Comparison of ENCODE assay signal across 20 cellular contexts in the genomic region with DNA sequence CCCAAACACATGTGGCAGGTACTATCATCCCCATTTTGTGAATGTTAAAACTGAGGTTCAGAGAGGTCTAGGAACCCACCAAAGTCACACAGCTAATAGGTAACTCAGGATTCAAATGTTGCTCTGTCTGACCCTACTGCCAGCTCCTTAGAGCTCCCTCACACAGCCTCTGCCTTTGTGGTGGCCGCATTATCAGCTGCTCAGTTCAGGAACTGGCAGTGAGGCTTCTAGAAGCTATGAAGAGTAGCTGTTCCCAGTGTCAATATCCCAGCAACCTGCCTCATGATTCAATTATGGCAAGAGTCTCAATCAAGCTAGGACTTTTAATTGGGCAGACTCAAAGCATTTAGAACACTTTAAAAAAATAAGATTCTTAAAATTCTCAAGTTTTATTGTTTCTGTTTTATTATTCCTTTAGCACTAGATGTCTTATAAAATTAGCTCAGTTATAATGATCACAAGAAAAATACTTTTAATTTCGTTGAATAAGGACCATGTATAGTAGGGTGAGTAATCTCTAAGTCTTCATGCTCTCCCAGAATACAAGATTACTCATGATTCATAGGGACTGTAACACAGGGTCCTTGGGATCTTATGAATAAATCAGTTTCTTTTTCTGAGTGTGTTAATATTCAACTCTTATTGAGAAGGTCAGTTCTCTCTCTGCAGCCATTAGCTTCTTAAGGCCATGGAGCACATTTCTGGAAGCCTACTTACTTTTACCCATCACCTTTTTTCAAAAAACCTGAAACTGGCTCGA.
DNase-seq lines count a peak whose midpoint lies in the region; ATAC-seq, FAIRE-seq and TF ChIP-seq lines count a peak whose summit lies in the region.
"Had no signal": no experiment of that assay in that cellular context is flagged by ENCODE, and none has a peak within 500 bp of the region (broad histone marks: within the 10 kb centered on the region; RNA-seq: fewer than 3 reads in every experiment).

No MANE protein-coding gene starts in this region.

- intact Hi-C loops in PC-9 (cut with micrococcal nuclease; ENCODE audit: unreplicated experiment) (loop anchor here (5.0 kb wide), 1 partner anchor 383 kb away; no protein-coding TSS in a partner anchor), endothelial cell of umbilical vein (cut with micrococcal nuclease) (loop anchor here (5.0 kb wide), 5 partner anchors 282 to 1093 kb away; no protein-coding TSS in a partner anchor), kidney (cut with DNase I) (no loop called here)

- H3K36me3 ChIP-seq in PC-9 (ENCODE audit: low read depth) (no peaks in the 10 kb centered on the region), endothelial cell of umbilical vein (ENCODE audit: control insufficient read depth in 2 of 2, extremely low read depth in 1 of 2, insufficient read depth in 2 of 2, low read length in 2 of 2) (no peaks in the 10 kb centered on the region), kidney (ENCODE audit: control insufficient read depth in 1 of 2, insufficient read depth in 2 of 2, low read length in 2 of 2) (no peaks in the 10 kb centered on the region)
- H3K36me3 ChIP-seq: neural progenitor cell, prostate gland, tibial nerve had no signal

- no peak overlapping the region for H3K4me3 ChIP-seq in PC-9
- H3K4me3 ChIP-seq in endothelial cell of umbilical vein (replicated peaks in 1 of 3; ENCODE audit: insufficient read depth in 1 of 3, low read depth in 1 of 3, low read length in 3 of 3) = no peak overlapping the region
- H3K4me3 ChIP-seq in kidney (ENCODE audit: low read length in 2 of 2) = no peak overlapping the region
- H3K4me3 ChIP-seq: neural progenitor cell, prostate gland, tibial nerve had no signal

- FAIRE-seq in endothelial cell of umbilical vein (lab: Jason Lieb, UNC) (no peak), kidney (lab: Jason Lieb, UNC) (no peak)
- FAIRE-seq: HepG2, small intestine had no signal

- H3K9me1 ChIP-seq in endothelial cell of umbilical vein (replicated peaks; ENCODE audit: control insufficient read depth, extremely low read depth, insufficient read depth, low read length) = no peaks in the 10 kb centered on the region

- DNase-seq in EL = peak; percentile 47
- no peak for DNase-seq in PC-9
- no peak for DNase-seq in endothelial cell of umbilical vein (ENCODE audit: low read depth, low spot score)
- peak; percentile 85 for DNase-seq in myocyte (ENCODE audit: low read depth)
- no peak for DNase-seq in DMS79 treated with DMSO at 0.1 percent for 48 hours (lab: John Stamatoyannopoulos, UW)
- no peak for DNase-seq in NCI-H524 (lab: John Stamatoyannopoulos, UW)
- no peak for DNase-seq in kidney
- DNase-seq: activated CD8-positive, alpha-beta memory T cell treated with anti-CD3 and anti-CD28 coated beads, Interleukin-2, amount 50 U/mL, for 4 hours; activated naive CD8-positive, alpha-beta T cell treated with anti-CD3 and anti-CD28 coated beads, Interleukin-2, amount 10 ng/mL, durations not matched to agents 7 days and 5 days; left colon; NCI-H1436; NCI-H774; small intestine; stimulated activated naive CD4-positive, alpha-beta T cell treated with Interleukin-2 at 50 U/mL for 16 hours had no signal

- H2AFZ ChIP-seq in PC-9 (no peak overlapping the region), endothelial cell of umbilical vein (ENCODE audit: low read depth, low read length) (no peak overlapping the region)

- POLR2A ChIA-PET in PC-9 (lab: Charles Lee; ENCODE audit: unreplicated experiment) = interaction anchor here (0.5 kb wide), 1 partner anchor 15 kb away, joined by 3 read pairs; no protein-coding TSS in a partner anchor
- POLR2A ChIA-PET in endothelial cell of umbilical vein (lab: Charles Lee) = no interaction called here

- no peak overlapping the region for H3K9ac ChIP-seq in endothelial cell of umbilical vein (replicated peaks; ENCODE audit: extremely low read depth, insufficient read depth, low read length)
- no peak overlapping the region for H3K9ac ChIP-seq in kidney (ENCODE audit: low read length in 2 of 2)
- H3K9ac ChIP-seq: neural progenitor cell had no signal

- H3K4me1 ChIP-seq in PC-9 (replicated peaks; ENCODE audit: insufficient read depth) (peaks cover 22% of the 10 kb centered on the region), endothelial cell of umbilical vein (ENCODE audit: control insufficient read depth, extremely low read depth, insufficient read depth, low read length) (peaks cover 48% of the 10 kb centered on the region), kidney (ENCODE audit: control insufficient read depth in 1 of 2, insufficient read depth in 1 of 2, low read depth in 1 of 2, low read length in 2 of 2) (no peaks in the 10 kb centered on the region)
- H3K4me1 ChIP-seq: neural progenitor cell, prostate gland, tibial nerve had no signal

- CTCF ChIA-PET in PC-9 (lab: Charles Lee) (interaction anchor here (0.5 kb wide), 1 partner anchor 88 kb away, joined by 6 read pairs; no protein-coding TSS in a partner anchor), endothelial cell of umbilical vein (lab: Charles Lee) (interaction anchor here (0.8 to 4.4 kb wide), 3 partner anchors 17 to 498 kb away, joined by 3 to 22 read pairs (median 4); no protein-coding TSS in a partner anchor)

- BruUV-seq in PC-9 (replicated peaks; lab: Mats Ljungman, UMichigan) = no TSS peak
- BruUV-seq in endothelial cell of umbilical vein (replicated peaks; lab: Mats Ljungman, UMichigan) = no TSS peak

- H3K79me2 ChIP-seq in PC-9 (ENCODE audit: low read depth) = no peaks in the 10 kb centered on the region
- no peaks in the 10 kb centered on the region for H3K79me2 ChIP-seq in endothelial cell of umbilical vein (ENCODE audit: control insufficient read depth, insufficient read depth, low read length)

- H3K27ac ChIP-seq in PC-9 (0 out of 2 replicates have a peak overlapping the region, but pooled peaks have one; percentile 94), endothelial cell of umbilical vein (ENCODE audit: insufficient read depth, low read depth, low read length) (peak overlapping the region; percentile 99), kidney (ENCODE audit: low read depth in 2 of 2, low read length in 2 of 2) (no peak overlapping the region)
- H3K27ac ChIP-seq: neural progenitor cell, prostate gland, tibial nerve had no signal

- H3K9me2 ChIP-seq in PC-9 (ENCODE audit: insufficient read depth) = no peaks in the 10 kb centered on the region

- H3F3A ChIP-seq in PC-9 (ENCODE audit: insufficient read depth, low read depth) = peaks cover 9% of the 10 kb centered on the region; the same call in 1 of the 2 replicates

- H3K27me3 ChIP-seq in PC-9 (ENCODE audit: insufficient read depth, low read depth) (no peaks in the 10 kb centered on the region), endothelial cell of umbilical vein (ENCODE audit: control insufficient read depth in 2 of 2, insufficient read depth in 2 of 2, low read length in 2 of 2) (no peaks in the 10 kb centered on the region)
- H3K27me3 ChIP-seq: neural progenitor cell, tibial nerve had no signal

- no peak for ATAC-seq in HG03571 (IDR thresholded peaks at IDR 0.05; ENCODE audit: unreplicated experiment)
- ATAC-seq: HCT116, HepG2, left colon had no signal

- TF ChIP-seq CTCF in PC-9 (conservative IDR thresholded peaks at IDR 0.05) = no peak
- TF ChIP-seq CTCF in endothelial cell of umbilical vein (IDR thresholded peaks at IDR 0.05; ENCODE audit: extremely low read depth in 1 of 2, insufficient read depth in 1 of 2, low read depth in 1 of 2, low read length in 2 of 2) = no peak
- TF ChIP-seq CTCF in kidney (IDR thresholded peaks at IDR 0.05; ENCODE audit: borderline replicate concordance, extremely low read depth, insufficient read depth) = no peak

- TF ChIP-seq POLR2A in endothelial cell of umbilical vein (IDR thresholded peaks at IDR 0.05; ENCODE audit: low read depth, low read length) = no peak

- H3K4me2 ChIP-seq in PC-9 (no peak overlapping the region), endothelial cell of umbilical vein (ENCODE audit: insufficient read depth, low read length) (no peak overlapping the region)
- H3K4me2 ChIP-seq: neural progenitor cell had no signal

- H3K9me3 ChIP-seq in PC-9 (ENCODE audit: insufficient read depth, low read depth) (0 out of 2 replicates have a peak, but pooled peaks cover 7% of the 10 kb centered on the region), endothelial cell of umbilical vein (replicated peaks; ENCODE audit: control insufficient read depth, insufficient read depth, low read length) (no peaks in the 10 kb centered on the region), kidney (ENCODE audit: control insufficient read depth in 1 of 2, low read length in 2 of 2) (peaks cover 0 to 7% of the 10 kb centered on the region in 2 donors)
- H3K9me3 ChIP-seq: prostate gland had no signal

- dilution Hi-C loops in endothelial cell of umbilical vein (cut with MboI; ENCODE audit: extremely low pct_ligation_motif_present, low sequenced_read_pairs) = loop anchor here (25.0 kb wide), 1 partner anchor 343 kb away; the partner anchor contains the start of gene RND3

- H4K20me1 ChIP-seq in PC-9 (ENCODE audit: insufficient read depth) = no peaks in the 10 kb centered on the region
- no peaks in the 10 kb centered on the region for H4K20me1 ChIP-seq in endothelial cell of umbilical vein (replicated peaks; ENCODE audit: control insufficient read depth, extremely low read depth, insufficient read depth, low read length)

TF ChIP-seq in endothelial cell of umbilical vein, 7 proteins besides CTCF, POLR2A, EP300 and RAD21:
- TF ChIP-seq, protein P1, sequence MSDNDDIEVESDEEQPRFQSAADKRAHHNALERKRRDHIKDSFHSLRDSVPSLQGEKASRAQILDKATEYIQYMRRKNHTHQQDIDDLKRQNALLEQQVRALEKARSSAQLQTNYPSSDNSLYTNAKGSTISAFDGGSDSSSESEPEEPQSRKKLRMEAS (IDR thresholded peaks at IDR 0.05; ENCODE audit: insufficient read depth, insufficient read length) = no peak
- no peak for TF ChIP-seq JUN (IDR thresholded peaks at IDR 0.05; ENCODE audit: borderline replicate concordance, insufficient read depth, insufficient read length, low read depth)
- TF ChIP-seq POLR2AphosphoS5 (IDR thresholded peaks at IDR 0.05; ENCODE audit: insufficient read depth, low read depth, low read length) = no peak
- TF ChIP-seq FOS (IDR thresholded peaks at IDR 0.05; ENCODE audit: borderline replicate concordance, insufficient read depth, low read length) = peak; percentile 36

Comparison
In these comparisons a context has a peak if more than half of its experiments do, and no peak if none do; other contexts are left out.
1. DNase-seq: peak in EL (single experiment) and myocyte (single experiment); none in PC-9 (0 of 2), endothelial cell of umbilical vein (single experiment), DMS79 treated with DMSO at 0.1 percent for 48 hours (single experiment), NCI-H524 (0 of 2) and kidney (single experiment).
2. H3K27ac ChIP-seq: peak in PC-9 (single experiment) and endothelial cell of umbilical vein (single experiment); none in kidney (0 of 2).